Comparison of ENCODE assay signal across 8 cellular contexts in genomic region chr7:42930889-42931288, GRCh38. TPM values are rescaled to one million over a fixed set of nuclear protein-coding genes. Genes with fewer than 3 reads are reported as not detected.
A peak's percentile ranks its signal among the peaks of the same experiment; 100 is the strongest.
DNase-seq lines count a peak whose midpoint lies in the region; ATAC-seq, FAIRE-seq and TF ChIP-seq lines count a peak whose summit lies in the region.
"Had no signal": no experiment of that assay in that cellular context is flagged by ENCODE, and none has a peak within 500 bp of the region (broad histone marks: within the 10 kb centered on the region; RNA-seq: fewer than 3 reads in every experiment).

No MANE protein-coding gene starts in this region.

- no peak for TF ChIP-seq POLR2A in stomach (IDR thresholded peaks at IDR 0.05)

- peak overlapping the region; percentile 97 for H3K9ac ChIP-seq in HUES64 (ENCODE audit: low read depth, low read length)

- no peaks in the 10 kb centered on the region for H3K36me3 Mint-ChIP-seq in activated naive CD8-positive, alpha-beta T cell
- H3K36me3 Mint-ChIP-seq in immature natural killer cell = peaks cover under 1 to 12% (median 6%) of the 10 kb centered on the region in 3 donors

- H3K27ac ChIP-seq in HUES64 (ENCODE audit: low read depth, low read length) = no peak overlapping the region
- H3K27ac ChIP-seq in stomach = peak overlapping the region in 4 of 5 donors; percentile 87 to 89 (median 89)

- intact Hi-C loops in stomach (cut with DNase I; ENCODE audit: low total_unique reads) = no loop called here

- peaks cover 70% of the 10 kb centered on the region for H3K4me1 Mint-ChIP-seq in activated naive CD8-positive, alpha-beta T cell (ENCODE audit: low read depth)
- H3K4me1 Mint-ChIP-seq in immature natural killer cell = peaks cover 59 to 78% of the 10 kb centered on the region in 2 donors

- FAIRE-seq in GM19239 (lab: Jason Lieb, UNC) = no peak
- FAIRE-seq: colon had no signal

- ATAC-seq in GM21381 (IDR thresholded peaks at IDR 0.05; ENCODE audit: unreplicated experiment) = no peak

- H3K27me3 ChIP-seq in HUES64 (ENCODE audit: insufficient read depth, low read length) (no peaks in the 10 kb centered on the region), stomach (no peaks in the 10 kb centered on the region)

- H3K27me3 Mint-ChIP-seq in activated naive CD8-positive, alpha-beta T cell = no peaks in the 10 kb centered on the region
- peaks cover 9 to 16% (median 10%) of the 10 kb centered on the region in 3 donors for H3K27me3 Mint-ChIP-seq in immature natural killer cell (ENCODE audit: low read depth in 3 of 3)

- H3K4me3 ChIP-seq in HUES64 (ENCODE audit: low read length) = peak overlapping the region; percentile 97
- H3K4me3 ChIP-seq in stomach = peak overlapping the region; percentile 83 to 90 (median 86)

- H3K4me1 ChIP-seq in HUES64 (ENCODE audit: insufficient read depth, low read length) = peaks cover 7% of the 10 kb centered on the region; the same call in 1 of the 2 replicates
- H3K4me1 ChIP-seq in stomach = peaks cover 42 to 82% (median 61%) of the 10 kb centered on the region in 4 donors

- H3K9me3 ChIP-seq in HUES64 (ENCODE audit: insufficient read depth, low read depth, low read length) (no peaks in the 10 kb centered on the region), stomach (no peaks in the 10 kb centered on the region)

- peak overlapping the region; percentile 96 for H3K4me3 Mint-ChIP-seq in activated naive CD8-positive, alpha-beta T cell
- H3K4me3 Mint-ChIP-seq in immature natural killer cell = peak overlapping the region; percentile 98 to 100 (median 99)

- TF ChIP-seq CTCF in stomach (IDR thresholded peaks at IDR 0.05) = no peak
- no peak for TF ChIP-seq CTCF in GM10266 (IDR thresholded peaks at IDR 0.05; ENCODE audit: control insufficient read depth, insufficient read depth, low read depth, missing control alignments)

- no peaks in the 10 kb centered on the region for H3K9me3 Mint-ChIP-seq in activated naive CD8-positive, alpha-beta T cell (ENCODE audit: low read depth)
- no peaks in the 10 kb centered on the region for H3K9me3 Mint-ChIP-seq in immature natural killer cell

- no peak for TF ChIP-seq EP300 in stomach (IDR thresholded peaks at IDR 0.05)

- peak overlapping the region; percentile 100 for H3K27ac Mint-ChIP-seq in activated naive CD8-positive, alpha-beta T cell
- peak overlapping the region; percentile 96 to 99 (median 97) for H3K27ac Mint-ChIP-seq in immature natural killer cell

- 17% methylated on average over 4 of the region's 5 CpGs for WGBS in HUES64
- 3 to 9% (median 4%) methylated on average over 5 of the region's 5 CpGs for WGBS in stomach, 5 donors

- peaks cover 41% of the 10 kb centered on the region for H3K36me3 ChIP-seq in HUES64 (ENCODE audit: insufficient read depth, low read length)
- H3K36me3 ChIP-seq in stomach = peaks cover 0 to 29% (median 27%) of the 10 kb centered on the region in 4 donors

- DNase-seq in immature natural killer cell = no peak
- no peak for DNase-seq in stomach
- no peak for DNase-seq in GM19239 (ENCODE audit: insufficient read length, low spot score)
- no peak for DNase-seq in GM10266 (ENCODE audit: extremely low spot score)

RNA-seq across cellular contexts. Expression of gene PSMA2, which starts 1.1 kb away (rescaled TPM):
- polyA plus RNA-seq in HUES64 (2013, experiment 1 of 2) = 264 TPM
- polyA plus RNA-seq in HUES64 (2013, experiment 2 of 2) = 275 TPM
- polyA plus RNA-seq in immature natural killer cell (100 to 1,000 TPM; 234 to 348 (median 278) TPM), stomach (100 to 1,000 TPM; 143 to 152 (median 145) TPM)
- total RNA-seq in stomach = 100 to 1,000 TPM in 2 of 5 donors, 10 to 100 TPM in 2, 1 to 10 TPM in 1; 9.4 to 278 (median 65.4) TPM

RNA-seq across cellular contexts. Expression of gene MRPL32, which starts 1.3 kb away (rescaled TPM):
- 92.5 TPM for polyA plus RNA-seq in HUES64 (2013, experiment 1 of 2)
- polyA plus RNA-seq in HUES64 (2013, experiment 2 of 2) = 83.1 TPM
- polyA plus RNA-seq in immature natural killer cell (10 to 100 TPM; 23.3 to 37.7 (median 24.1) TPM), stomach (10 to 100 TPM; 60.5 to 76.8 (median 76.8) TPM)
- 100 to 1,000 TPM in 1 of 5 donors, 10 to 100 TPM in 4; 15.9 to 158 (median 58.6) TPM for total RNA-seq in stomach

RNA-seq across cellular contexts. Expression of gene C7orf25, which starts 19.0 kb away (rescaled TPM):
- 2.4 TPM for polyA plus RNA-seq in HUES64 (2013, experiment 1 of 2)
- polyA plus RNA-seq in HUES64 (2013, experiment 2 of 2) = 3.2 TPM
- polyA plus RNA-seq in immature natural killer cell (10 to 100 TPM in 1 of 3 donors, 1 to 10 TPM in 1, under 1 TPM in 1; 0.39 to 17.7 (median 4.1) TPM), stomach (1 to 10 TPM; 2.0 to 4.5 (median 2.3) TPM)
- total RNA-seq in stomach = 10 to 100 TPM in 1 of 5 donors, 1 to 10 TPM in 2, under 1 TPM in 1, not detected in 1; 0.58 to 31.7 (median 5.0) TPM
